21 cellular contexts compared by ENCODE assay signal in the genomic region with DNA sequence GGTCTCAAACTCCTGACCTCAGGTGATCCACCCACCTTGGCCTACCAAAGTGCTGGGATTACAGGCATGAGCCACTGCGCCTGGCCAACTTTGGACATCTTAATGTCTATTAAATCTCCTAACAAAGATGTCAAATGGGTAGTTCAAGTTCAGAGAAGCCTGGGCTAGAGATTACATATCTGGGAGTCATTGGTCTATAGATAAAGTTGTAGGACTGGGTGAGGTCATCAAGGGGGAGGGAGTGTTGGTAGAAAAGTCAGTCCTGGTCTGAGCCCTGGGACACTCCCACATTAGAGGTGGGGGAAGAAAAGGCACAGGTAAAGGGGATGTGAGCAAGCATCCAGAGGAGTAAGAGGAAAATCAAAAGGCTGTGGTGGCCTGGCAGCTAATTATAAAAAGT. TPM values are rescaled to one million over a fixed set of nuclear protein-coding genes. Genes with fewer than 3 reads are reported as not detected.
DNase-seq lines count a peak whose midpoint lies in the region; ATAC-seq, FAIRE-seq and TF ChIP-seq lines count a peak whose summit lies in the region.
"Had no signal": no experiment of that assay in that cellular context is flagged by ENCODE, and none has a peak within 500 bp of the region (broad histone marks: within the 10 kb centered on the region; RNA-seq: fewer than 3 reads in every experiment).

No MANE protein-coding gene starts in this region.

- peaks cover 2 to 3% of the 10 kb centered on the region in 2 donors for H3K9me3 Mint-ChIP-seq in activated T-cell treated with anti-CD3 and anti-CD28 coated beads, Interleukin-2, amount 50 U/mL, for 72 hours
- no peaks in the 10 kb centered on the region for H3K9me3 Mint-ChIP-seq in T-cell
- H3K9me3 Mint-ChIP-seq in stimulated activated naive B cell treated with anti-CD40 and anti-IgM and Interleukin-4, amounts not matched to agents 10 μg/mL and 1 μg/mL and 100 μg/mL, for 72 hours: peaks cover 0 to 4% of the 10 kb centered on the region in 2 donors
- H3K9me3 Mint-ChIP-seq: natural killer cell treated with Interleukin-12 subunit alpha and Interleukin-12 subunit beta and Interleukin-15 and Interleukin-18, amount 100 ng/mL, for 72 hours had no signal

- CTCF ChIA-PET in T-cell (lab: Charles Lee): interaction anchor here in 1 of 2 donors (2.2 kb wide), 1 partner anchor 38 kb away, joined by 6 read pairs; no protein-coding TSS in a partner anchor

- H3K27ac ChIP-seq in adipose tissue (ENCODE audit: low read depth, low read length): peak overlapping the region; percentile 15
- no peak overlapping the region for H3K27ac ChIP-seq in pancreas
- no peak overlapping the region for H3K27ac ChIP-seq in right atrium auricular region
- H3K27ac ChIP-seq: SJCRH30 had no signal

- 96 to 100% (median 98%) methylated on average over 1 of the region's 1 CpG for WGBS in adipose tissue, 3 donors
- 94 to 100% methylated on average over 1 of the region's 1 CpG for WGBS in pancreas, 2 donors

- POLR2A ChIA-PET in T-cell (lab: Charles Lee): no interaction called here

- H3K36me3 ChIP-seq in pancreas (no peaks in the 10 kb centered on the region), right atrium auricular region (peaks cover 16% of the 10 kb centered on the region)

- H3K36me3 Mint-ChIP-seq in activated T-cell treated with anti-CD3 and anti-CD28 coated beads, Interleukin-2, amount 50 U/mL, for 72 hours (ENCODE audit: insufficient read depth in 2 of 2): peaks cover 7 to 28% of the 10 kb centered on the region in 2 donors
- peaks cover 40% of the 10 kb centered on the region for H3K36me3 Mint-ChIP-seq in T-cell
- H3K36me3 Mint-ChIP-seq in stimulated activated naive B cell treated with anti-CD40 and anti-IgM and Interleukin-4, amounts not matched to agents 10 μg/mL and 1 μg/mL and 100 μg/mL, for 72 hours: peaks cover 46 to 68% of the 10 kb centered on the region in 2 donors

- H3K9me3 ChIP-seq in pancreas (no peaks in the 10 kb centered on the region), right atrium auricular region (no peaks in the 10 kb centered on the region)
- H3K9me3 ChIP-seq: gastroesophageal sphincter, HAP-1, SJCRH30 had no signal

- H3K27ac Mint-ChIP-seq in activated T-cell treated with anti-CD3 and anti-CD28 coated beads, Interleukin-2, amount 50 U/mL, for 72 hours: peak overlapping the region; percentile 86
- H3K27ac Mint-ChIP-seq in T-cell: peak overlapping the region; percentile 88 to 99
- H3K27ac Mint-ChIP-seq in stimulated activated naive B cell treated with anti-CD40 and anti-IgM and Interleukin-4, amounts not matched to agents 10 μg/mL and 1 μg/mL and 100 μg/mL, for 72 hours: peak overlapping the region; percentile 94

- H3K27me3 ChIP-seq in pancreas (no peaks in the 10 kb centered on the region), right atrium auricular region (no peaks in the 10 kb centered on the region)
- H3K27me3 ChIP-seq: gastroesophageal sphincter, SJCRH30 had no signal

- no peaks in the 10 kb centered on the region for H3K27me3 Mint-ChIP-seq in activated T-cell treated with anti-CD3 and anti-CD28 coated beads, Interleukin-2, amount 50 U/mL, for 72 hours (ENCODE audit: low read depth)
- no peaks in the 10 kb centered on the region for H3K27me3 Mint-ChIP-seq in T-cell
- H3K27me3 Mint-ChIP-seq in stimulated activated naive B cell treated with anti-CD40 and anti-IgM and Interleukin-4, amounts not matched to agents 10 μg/mL and 1 μg/mL and 100 μg/mL, for 72 hours: no peaks in the 10 kb centered on the region
- H3K27me3 Mint-ChIP-seq: natural killer cell treated with Interleukin-12 subunit alpha and Interleukin-12 subunit beta and Interleukin-15 and Interleukin-18, amount 100 ng/mL, for 72 hours had no signal

- TF ChIP-seq CTCF in pancreas (IDR thresholded peaks at IDR 0.05) (no peak), right atrium auricular region (IDR thresholded peaks at IDR 0.05) (no peak)

- peaks cover 95% of the 10 kb centered on the region for H3K4me1 Mint-ChIP-seq in activated T-cell treated with anti-CD3 and anti-CD28 coated beads, Interleukin-2, amount 50 U/mL, for 72 hours (ENCODE audit: low read depth)
- peaks cover 89 to 94% (median 94%) of the 10 kb centered on the region in 3 donors for H3K4me1 Mint-ChIP-seq in T-cell
- peaks cover 50 to 92% of the 10 kb centered on the region in 2 donors for H3K4me1 Mint-ChIP-seq in stimulated activated naive B cell treated with anti-CD40 and anti-IgM and Interleukin-4, amounts not matched to agents 10 μg/mL and 1 μg/mL and 100 μg/mL, for 72 hours

- H3K4me3 Mint-ChIP-seq in activated T-cell treated with anti-CD3 and anti-CD28 coated beads, Interleukin-2, amount 50 U/mL, for 72 hours: peak overlapping the region; percentile 3 to 12
- peak overlapping the region in 1 of 3 donors; percentile 69 for H3K4me3 Mint-ChIP-seq in T-cell
- peak overlapping the region; percentile 11 to 53 for H3K4me3 Mint-ChIP-seq in stimulated activated naive B cell treated with anti-CD40 and anti-IgM and Interleukin-4, amounts not matched to agents 10 μg/mL and 1 μg/mL and 100 μg/mL, for 72 hours
- H3K4me3 Mint-ChIP-seq: natural killer cell treated with Interleukin-12 subunit alpha and Interleukin-12 subunit beta and Interleukin-15 and Interleukin-18, amount 100 ng/mL, for 72 hours had no signal

- H3K4me1 ChIP-seq in pancreas (peaks cover 4 to 27% (median 10%) of the 10 kb centered on the region in 3 donors), right atrium auricular region (peaks cover 0 to 33% of the 10 kb centered on the region in 2 donors)
- H3K4me1 ChIP-seq: SJCRH30 had no signal

- H3K4me3 ChIP-seq in pancreas (no peak overlapping the region), right atrium auricular region (no peak overlapping the region)
- H3K4me3 ChIP-seq: gastroesophageal sphincter, HAP-1, SJCRH30 had no signal

- intact Hi-C loops in pancreas (cut with DNase I): no loop called here

- peak in 1 of 2 donors; percentile 29 for ATAC-seq in activated T-cell treated with anti-CD3 and anti-CD28 coated beads, Interleukin-2, amount 50 U/mL, for 72 hours (replicated peaks in 1 of 2)
- ATAC-seq in T-cell (replicated peaks in 1 of 4) (no peak), pancreas (no peak)
- ATAC-seq in stimulated activated naive B cell treated with anti-CD40 and anti-IgM and Interleukin-4, amounts not matched to agents 10 μg/mL and 1 μg/mL and 100 μg/mL, for 72 hours (replicated peaks): no peak
- ATAC-seq: esophagus mucosa; gastroesophageal sphincter; natural killer cell treated with Interleukin-12 subunit alpha and Interleukin-12 subunit beta and Interleukin-15 and Interleukin-18, amount 100 ng/mL, for 72 hours had no signal

- no peak for FAIRE-seq in pancreas (lab: Jason Lieb, UNC)

- DNase-seq in activated T-cell treated with anti-CD3 and anti-CD28 coated beads, Interleukin-2, amount 50 U/mL, for 72 hours: no peak
- DNase-seq in activated T-cell treated with anti-CD3 and anti-CD28 coated beads, Interleukin-2, amount 50 U/mL, for 48 hours: no peak
- DNase-seq in T-cell: no peak
- no peak for DNase-seq in stimulated activated naive B cell treated with anti-CD40 and anti-IgM and Interleukin-4, amounts not matched to agents 10 μg/mL and 1 μg/mL and 100 μg/mL, for 72 hours
- DNase-seq in cerebellum (ENCODE audit: low spot score): no peak
- DNase-seq in pancreas: no peak
- DNase-seq in right atrium auricular region (ENCODE audit: low spot score): no peak
- DNase-seq: amygdala, caudate nucleus, DMS79 treated with DMSO at 0.1 percent for 48 hours, mesenchymal stem cell, NCI-H1436 treated with DMSO at 0.1 percent for 48 hours, NCI-H774, SJCRH30, substantia nigra, T-helper 9 cell had no signal

RNA-seq across cellular contexts. Expression of gene UBIAD1, which starts 6.6 kb away (rescaled TPM):
- total RNA-seq in activated T-cell treated with anti-CD3 and anti-CD28 coated beads, Interleukin-2, amount 50 U/mL, for 72 hours: 10 to 100 TPM; 28.5 to 32.9 TPM
- 10 to 100 TPM; 21.1 to 52.1 (median 34.1) TPM for total RNA-seq in T-cell
- polyA plus RNA-seq in adipose tissue: 10 to 100 TPM in 1 of 3 donors, 1 to 10 TPM in 2; 3.1 to 10.3 (median 7.2) TPM
- total RNA-seq in cerebellum: 17.8 TPM
- total RNA-seq in pancreas: 10 to 100 TPM in 2 of 6 donors, 1 to 10 TPM in 4; 6.9 to 13.9 (median 8.7) TPM
- polyA plus RNA-seq in pancreas: 1 to 10 TPM; 3.7 to 6.6 TPM
- total RNA-seq in right atrium auricular region: 10 to 100 TPM; 12.0 to 13.9 TPM

RNA-seq across cellular contexts. Expression of gene MTOR, which starts 17.3 kb away (rescaled TPM):
- total RNA-seq in activated T-cell treated with anti-CD3 and anti-CD28 coated beads, Interleukin-2, amount 50 U/mL, for 72 hours: 10 to 100 TPM; 32.6 to 38.3 TPM
- total RNA-seq in T-cell (10 to 100 TPM; 41.7 to 45.1 (median 43.6) TPM), cerebellum (54.1 TPM), pancreas (10 to 100 TPM; 11.9 to 22.6 (median 15.8) TPM), right atrium auricular region (10 to 100 TPM; 28.1 to 36.0 TPM)
- polyA plus RNA-seq in adipose tissue (10 to 100 TPM in 2 of 3 donors, 1 to 10 TPM in 1; 8.7 to 16.9 (median 12.6) TPM), pancreas (10 to 100 TPM; 14.1 to 16.7 TPM)
